Comparison of ENCODE assay signal across 1 cellular context in the genomic region with DNA sequence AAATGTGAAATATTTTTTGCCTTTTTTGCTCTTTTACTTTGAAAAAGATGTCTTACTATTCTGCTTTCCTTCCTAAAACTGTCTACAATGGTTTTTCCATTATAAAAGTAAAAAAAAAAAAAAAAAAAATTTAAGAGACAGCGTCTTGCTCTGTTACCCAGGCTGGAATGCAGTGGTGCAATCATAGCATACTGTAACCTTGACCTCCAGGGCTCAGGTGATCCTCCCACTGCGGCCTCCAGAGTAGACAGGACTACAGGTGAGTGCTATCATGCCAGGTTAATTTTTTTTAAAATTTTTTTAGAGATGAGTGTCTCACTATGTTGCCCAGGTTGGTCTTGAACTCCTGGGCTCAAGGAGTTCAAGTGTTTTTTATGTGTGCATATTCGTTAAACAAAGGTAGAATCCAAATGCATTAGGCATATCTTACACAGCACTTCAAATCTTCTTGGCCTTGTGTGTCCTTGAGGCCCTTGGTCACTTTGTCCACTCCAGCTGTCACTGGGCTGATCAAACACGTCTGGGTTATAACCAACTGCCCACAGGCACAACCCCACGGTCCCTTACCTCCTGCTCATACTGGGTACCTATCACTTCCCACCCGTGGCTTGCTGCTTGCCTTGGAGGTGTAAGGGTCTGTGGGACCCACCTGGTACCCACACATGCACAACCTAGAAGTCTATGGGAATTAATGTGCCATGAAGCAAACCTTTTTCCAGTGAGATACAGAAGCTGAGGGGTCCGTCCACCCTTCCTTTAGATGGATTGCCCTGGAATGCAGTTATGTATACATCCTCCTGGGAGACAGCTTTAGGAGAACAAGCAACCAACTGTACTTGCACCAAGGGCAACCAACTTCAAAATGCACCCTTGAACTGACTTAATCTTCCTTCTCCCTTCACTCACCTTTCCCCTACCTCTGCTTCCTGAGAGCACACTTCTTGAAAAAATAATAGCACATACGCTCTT.
TF ChIP-seq lines count a peak whose summit lies in the region.

No MANE protein-coding gene starts in this region.

TF ChIP-seq in IMR-90, 13 proteins besides CTCF, POLR2A, EP300 and RAD21:
- TF ChIP-seq BHLHE40 (IDR thresholded peaks at IDR 0.05; ENCODE audit: low read depth, low read length) (no peak), RCOR1 (IDR thresholded peaks at IDR 0.05; ENCODE audit: insufficient replicate concordance, low read length) (no peak), CEBPB (IDR thresholded peaks at IDR 0.05; ENCODE audit: low read depth, low read length) (no peak), CHD1 (IDR thresholded peaks at IDR 0.05; ENCODE audit: low read depth, low read length) (no peak), SMC3 (IDR thresholded peaks at IDR 0.05; ENCODE audit: low read depth, low read length) (no peak), MXI1 (IDR thresholded peaks at IDR 0.05; ENCODE audit: borderline replicate concordance, low read depth, low read length) (no peak), FOS (IDR thresholded peaks at IDR 0.05; ENCODE audit: low read depth, low read length) (no peak), RFX5 (IDR thresholded peaks at IDR 0.05; ENCODE audit: low read depth, low read length) (no peak), MAZ (IDR thresholded peaks at IDR 0.05; ENCODE audit: borderline replicate concordance, low read depth, low read length) (no peak), NFE2L2 (IDR thresholded peaks at IDR 0.05; ENCODE audit: low read depth, low read length) (no peak), MAFK (IDR thresholded peaks at IDR 0.05; ENCODE audit: low read depth, low read length) (no peak)
- TF ChIP-seq, protein P1, sequence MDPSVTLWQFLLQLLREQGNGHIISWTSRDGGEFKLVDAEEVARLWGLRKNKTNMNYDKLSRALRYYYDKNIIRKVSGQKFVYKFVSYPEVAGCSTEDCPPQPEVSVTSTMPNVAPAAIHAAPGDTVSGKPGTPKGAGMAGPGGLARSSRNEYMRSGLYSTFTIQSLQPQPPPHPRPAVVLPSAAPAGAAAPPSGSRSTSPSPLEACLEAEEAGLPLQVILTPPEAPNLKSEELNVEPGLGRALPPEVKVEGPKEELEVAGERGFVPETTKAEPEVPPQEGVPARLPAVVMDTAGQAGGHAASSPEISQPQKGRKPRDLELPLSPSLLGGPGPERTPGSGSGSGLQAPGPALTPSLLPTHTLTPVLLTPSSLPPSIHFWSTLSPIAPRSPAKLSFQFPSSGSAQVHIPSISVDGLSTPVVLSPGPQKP (IDR thresholded peaks at IDR 0.05; ENCODE audit: borderline replicate concordance, low read depth, low read length) = no peak
- TF ChIP-seq, protein P2, sequence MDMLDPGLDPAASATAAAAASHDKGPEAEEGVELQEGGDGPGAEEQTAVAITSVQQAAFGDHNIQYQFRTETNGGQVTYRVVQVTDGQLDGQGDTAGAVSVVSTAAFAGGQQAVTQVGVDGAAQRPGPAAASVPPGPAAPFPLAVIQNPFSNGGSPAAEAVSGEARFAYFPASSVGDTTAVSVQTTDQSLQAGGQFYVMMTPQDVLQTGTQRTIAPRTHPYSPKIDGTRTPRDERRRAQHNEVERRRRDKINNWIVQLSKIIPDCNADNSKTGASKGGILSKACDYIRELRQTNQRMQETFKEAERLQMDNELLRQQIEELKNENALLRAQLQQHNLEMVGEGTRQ (IDR thresholded peaks at IDR 0.05; ENCODE audit: low read depth, low read length) = no peak
